13 cellular contexts compared by ENCODE assay signal in genomic region chr6:167091149-167092107, GRCh38. TPM values are rescaled to one million over a fixed set of nuclear protein-coding genes. Genes with fewer than 3 reads are reported as not detected.
DNase-seq lines count a peak whose midpoint lies in the region; ATAC-seq and TF ChIP-seq lines count a peak whose summit lies in the region.
"Had no signal": no experiment of that assay in that cellular context is flagged by ENCODE, and none has a peak within 500 bp of the region (broad histone marks: within the 10 kb centered on the region; RNA-seq: fewer than 3 reads in every experiment).

No MANE protein-coding gene starts in this region.

- peaks cover 3% of the 10 kb centered on the region for H3K36me3 Mint-ChIP-seq in activated naive CD4-positive, alpha-beta T cell treated with anti-CD3 and anti-CD28 coated beads, Interleukin-2, amount 50 U/mL, for 24 hours
- H3K36me3 Mint-ChIP-seq: activated naive CD4-positive, alpha-beta T cell treated with anti-CD3 and anti-CD28 coated beads, Interleukin-2, amount 10 ng/mL, durations not matched to agents 7 days and 5 days had no signal

- no peak overlapping the region for H3K27ac Mint-ChIP-seq in activated naive CD4-positive, alpha-beta T cell treated with anti-CD3 and anti-CD28 coated beads, Interleukin-2, amount 50 U/mL, for 24 hours
- H3K27ac Mint-ChIP-seq: activated naive CD4-positive, alpha-beta T cell treated with anti-CD3 and anti-CD28 coated beads, Interleukin-2, amount 10 ng/mL, durations not matched to agents 7 days and 5 days had no signal

- no peaks in the 10 kb centered on the region for H3K27me3 Mint-ChIP-seq in activated naive CD4-positive, alpha-beta T cell treated with anti-CD3 and anti-CD28 coated beads, Interleukin-2, amount 50 U/mL, for 24 hours

- ATAC-seq in upper lobe of left lung (ENCODE audit: low FRiP score in 2 of 2) (peak in 1 of 2 donors; percentile 52), GM18517 (IDR thresholded peaks at IDR 0.05; ENCODE audit: unreplicated experiment) (no peak)

- H3K9me3 ChIP-seq in OCI-LY3 (ENCODE audit: insufficient read depth, low read length) (no peaks in the 10 kb centered on the region), upper lobe of left lung (peaks cover 0 to 13% (median 0%) of the 10 kb centered on the region in 4 donors)
- no peaks in the 10 kb centered on the region for H3K9me3 ChIP-seq in effector memory CD4-positive, alpha-beta T cell (ENCODE audit: control insufficient read depth, low read length)
- H3K9me3 ChIP-seq: right lobe of liver had no signal

- H2AFZ ChIP-seq in OCI-LY3 (ENCODE audit: low read depth, low read length) = 0 out of 2 replicates have a peak overlapping the region, but pooled peaks have one; percentile 53

- H3K4me3 Mint-ChIP-seq in activated naive CD4-positive, alpha-beta T cell treated with anti-CD3 and anti-CD28 coated beads, Interleukin-2, amount 50 U/mL, for 24 hours = peak overlapping the region; percentile 8
- H3K4me3 Mint-ChIP-seq: activated naive CD4-positive, alpha-beta T cell treated with anti-CD3 and anti-CD28 coated beads, Interleukin-2, amount 10 ng/mL, durations not matched to agents 7 days and 5 days had no signal

- WGBS in upper lobe of left lung, 2 donors = 62 to 66% methylated on average over 20 to 21 of the region's 21 CpGs

- H3K4me2 ChIP-seq in OCI-LY3 (ENCODE audit: low read length) = peak overlapping the region; percentile 74

- peaks cover 5% of the 10 kb centered on the region for H3K9me3 Mint-ChIP-seq in activated naive CD4-positive, alpha-beta T cell treated with anti-CD3 and anti-CD28 coated beads, Interleukin-2, amount 50 U/mL, for 24 hours

- H3K79me2 ChIP-seq in OCI-LY3 (ENCODE audit: low read length) = no peaks in the 10 kb centered on the region

- no peak overlapping the region for H3K27ac ChIP-seq in OCI-LY3 (ENCODE audit: low read length)
- H3K27ac ChIP-seq in effector memory CD4-positive, alpha-beta T cell (ENCODE audit: insufficient read depth, low read length, poor library complexity, severe bottlenecking) = peak overlapping the region; percentile 80
- H3K27ac ChIP-seq in upper lobe of left lung = peak overlapping the region in 3 of 4 donors; percentile 27 to 49 (median 31)
- H3K27ac ChIP-seq: right lobe of liver had no signal

- DNase-seq in activated naive CD4-positive, alpha-beta T cell treated with Interleukin-2 at 50 U/mL for 16 hours = no peak
- peak in 2 of 3 donors; percentile 24 to 37 for DNase-seq in effector memory CD4-positive, alpha-beta T cell
- DNase-seq in upper lobe of left lung (peak in 1 of 2 donors; percentile 12), putamen (ENCODE audit: low spot score) (no peak), 8988T (no peak)
- DNase-seq: activated naive CD4-positive, alpha-beta T cell treated with anti-CD3 and anti-CD28 coated beads, Interleukin-2, amount 10 ng/mL, durations not matched to agents 7 days and 5 days; glutamatergic neuron; right lobe of liver had no signal

- H3K9ac ChIP-seq in OCI-LY3 (ENCODE audit: low read length) = no peak overlapping the region; the same call in 1 of the 2 replicates

- TF ChIP-seq CTCF in OCI-LY3 (IDR thresholded peaks at IDR 0.05; ENCODE audit: low read depth, low read length) = no peak
- no peak for TF ChIP-seq CTCF in upper lobe of left lung (IDR thresholded peaks at IDR 0.05)

- TF ChIP-seq EP300 in upper lobe of left lung (IDR thresholded peaks at IDR 0.05) = no peak

- H3K4me3 ChIP-seq in OCI-LY3 (ENCODE audit: low read length) = peak overlapping the region; percentile 21; the same call in 1 of the 2 replicates
- H3K4me3 ChIP-seq in effector memory CD4-positive, alpha-beta T cell (ENCODE audit: insufficient read depth, low read depth, low read length, poor library complexity, severe bottlenecking) = peak overlapping the region; percentile 8
- no peak overlapping the region for H3K4me3 ChIP-seq in upper lobe of left lung
- H3K4me3 ChIP-seq: right lobe of liver had no signal

- no peaks in the 10 kb centered on the region for H3K36me3 ChIP-seq in OCI-LY3 (replicated peaks; ENCODE audit: low read depth, low read length)
- no peaks in the 10 kb centered on the region for H3K36me3 ChIP-seq in effector memory CD4-positive, alpha-beta T cell (ENCODE audit: control insufficient read depth, insufficient read depth, low read length)
- H3K36me3 ChIP-seq in upper lobe of left lung = no peaks in the 10 kb centered on the region
- H3K36me3 ChIP-seq: right lobe of liver had no signal

- TF ChIP-seq POLR2A in upper lobe of left lung (IDR thresholded peaks at IDR 0.05) = no peak

- peaks cover 5% of the 10 kb centered on the region; the same call in 1 of the 2 replicates for H3K27me3 ChIP-seq in OCI-LY3 (ENCODE audit: low read depth, low read length)
- H3K27me3 ChIP-seq in effector memory CD4-positive, alpha-beta T cell (replicated peaks; ENCODE audit: control insufficient read depth, insufficient read depth, low read length, poor library complexity, severe bottlenecking) = no peaks in the 10 kb centered on the region
- no peaks in the 10 kb centered on the region for H3K27me3 ChIP-seq in upper lobe of left lung
- H3K27me3 ChIP-seq: right lobe of liver had no signal

- H3K4me1 ChIP-seq in OCI-LY3 (ENCODE audit: low read length) (peaks cover 64% of the 10 kb centered on the region), upper lobe of left lung (peaks cover 0 to 12% (median 8%) of the 10 kb centered on the region in 4 donors)
- H3K4me1 ChIP-seq in effector memory CD4-positive, alpha-beta T cell (ENCODE audit: control insufficient read depth, insufficient read depth, low read length, poor library complexity, severe bottlenecking) = peaks cover 58% of the 10 kb centered on the region
- H3K4me1 ChIP-seq: right lobe of liver had no signal

- peaks cover 52% of the 10 kb centered on the region for H3K4me1 Mint-ChIP-seq in activated naive CD4-positive, alpha-beta T cell treated with anti-CD3 and anti-CD28 coated beads, Interleukin-2, amount 50 U/mL, for 24 hours

- no peaks in the 10 kb centered on the region for H4K20me1 ChIP-seq in OCI-LY3 (ENCODE audit: insufficient read depth, low read length)

RNA-seq across cellular contexts. Expression of gene CCR6, which starts 31.5 kb away (rescaled TPM):
- total RNA-seq in upper lobe of left lung = 1 to 10 TPM in 2 of 6 donors, under 1 TPM in 1, not detected in 3; 0.34 to 1.9 (median 1.0) TPM
- total RNA-seq: mesenteric fat pad, NCI-H460 had no signal

Comparison
In these comparisons a context has a peak if more than half of its experiments do, and no peak if none do; other contexts are left out.
1. DNase-seq: peak in effector memory CD4-positive, alpha-beta T cell (2 of 3); none in activated naive CD4-positive, alpha-beta T cell treated with Interleukin-2 at 50 U/mL for 16 hours (single experiment), putamen (single experiment) and 8988T (single experiment).
2. H3K4me3 ChIP-seq: peak in OCI-LY3 (single experiment) and effector memory CD4-positive, alpha-beta T cell (single experiment); none in upper lobe of left lung (0 of 4).